25 cellular contexts compared by ENCODE assay signal in the genomic region with DNA sequence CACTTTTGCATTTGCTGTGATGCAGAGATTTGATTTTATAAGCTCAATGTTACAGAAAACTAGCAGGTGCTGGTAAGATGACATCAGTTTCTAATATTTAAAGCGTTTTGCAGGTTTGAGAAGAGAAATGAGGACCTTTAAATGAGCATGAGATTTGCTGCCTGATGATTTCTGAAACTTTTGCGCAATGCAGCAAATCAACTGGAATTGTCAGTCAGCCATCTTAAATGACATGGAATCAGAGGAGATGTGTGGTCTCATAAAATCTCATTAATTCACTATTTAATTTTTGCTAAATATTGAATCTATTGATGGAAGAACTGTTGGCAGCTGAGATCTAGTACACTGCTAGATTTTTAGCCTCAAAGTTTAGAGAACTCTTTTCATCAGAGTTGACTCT. TPM values are rescaled to one million over a fixed set of nuclear protein-coding genes. Genes with fewer than 3 reads are reported as not detected.
DNase-seq lines count a peak whose midpoint lies in the region; ATAC-seq, FAIRE-seq and TF ChIP-seq lines count a peak whose summit lies in the region.
"Had no signal": no experiment of that assay in that cellular context is flagged by ENCODE, and none has a peak within 500 bp of the region (broad histone marks: within the 10 kb centered on the region; RNA-seq: fewer than 3 reads in every experiment).

No MANE protein-coding gene starts in this region.

- no peaks in the 10 kb centered on the region for H3K9me3 Mint-ChIP-seq in activated CD4-positive, alpha-beta T cell treated with anti-CD3 and anti-CD28 coated beads, Interleukin-2, amount 10 ng/mL, durations not matched to agents 24 days and 14 days
- no peaks in the 10 kb centered on the region for H3K9me3 Mint-ChIP-seq in CD4-positive, alpha-beta memory T cell
- no peaks in the 10 kb centered on the region for H3K9me3 Mint-ChIP-seq in activated T-helper 1 cell treated with anti-CD3 and anti-CD28 coated beads, Interleukin-12 subunit alpha, Interleukin-12 subunit beta, Interleukin-2, Interleukin-4 antibody, amounts not matched to agents 30 ng/mL and 10 ng/mL and 1 ng/mL, durations not matched to agents 14 hours and 24 hours and 36 hours
- H3K9me3 Mint-ChIP-seq in neural crest cell, result no peaks in the 10 kb centered on the region

- H3K27me3 Mint-ChIP-seq in activated CD4-positive, alpha-beta T cell treated with anti-CD3 and anti-CD28 coated beads, Interleukin-2, amount 10 ng/mL, durations not matched to agents 24 days and 14 days, result peaks cover 2% of the 10 kb centered on the region
- H3K27me3 Mint-ChIP-seq in CD4-positive, alpha-beta memory T cell, result no peaks in the 10 kb centered on the region
- H3K27me3 Mint-ChIP-seq in activated T-helper 1 cell treated with anti-CD3 and anti-CD28 coated beads, Interleukin-12 subunit alpha, Interleukin-12 subunit beta, Interleukin-2, Interleukin-4 antibody, amounts not matched to agents 30 ng/mL and 10 ng/mL and 1 ng/mL, durations not matched to agents 14 hours and 24 hours and 36 hours (ENCODE audit: insufficient read depth), result no peaks in the 10 kb centered on the region
- peaks cover 3% of the 10 kb centered on the region for H3K27me3 Mint-ChIP-seq in neural crest cell (ENCODE audit: low read depth)

- CTCF ChIA-PET in CD4-positive, alpha-beta memory T cell (lab: Charles Lee; ENCODE audit: partially characterized antibody), result interaction anchor here (0.8 to 1.4 kb wide), 5 partner anchors 62 to 314 kb away, joined by 3 to 4 read pairs (median 3); no protein-coding TSS in a partner anchor

- H3K4me3 Mint-ChIP-seq in activated CD4-positive, alpha-beta T cell treated with anti-CD3 and anti-CD28 coated beads, Interleukin-2, amount 10 ng/mL, durations not matched to agents 24 days and 14 days, result no peak overlapping the region
- H3K4me3 Mint-ChIP-seq in CD4-positive, alpha-beta memory T cell, result peak overlapping the region in 2 of 8 donors; percentile 4 to 59
- peak overlapping the region; percentile 38 for H3K4me3 Mint-ChIP-seq in activated T-helper 1 cell treated with anti-CD3 and anti-CD28 coated beads, Interleukin-12 subunit alpha, Interleukin-12 subunit beta, Interleukin-2, Interleukin-4 antibody, amounts not matched to agents 30 ng/mL and 10 ng/mL and 1 ng/mL, durations not matched to agents 14 hours and 24 hours and 36 hours
- peak overlapping the region; percentile 73 for H3K4me3 Mint-ChIP-seq in neural crest cell

- ATAC-seq in HG03442 (IDR thresholded peaks at IDR 0.05; ENCODE audit: unreplicated experiment), result no peak
- no peak for ATAC-seq in pancreas

- no peaks in the 10 kb centered on the region for H3K9me3 ChIP-seq in CD4-positive, alpha-beta memory T cell (ENCODE audit: control insufficient read depth in 1 of 2, low read length in 2 of 2)
- no peaks in the 10 kb centered on the region for H3K9me3 ChIP-seq in pancreas
- H3K9me3 ChIP-seq: HAP-1, MG63, Peyer's patch, SJCRH30 had no signal

- H3K27ac ChIP-seq in CD4-positive, alpha-beta memory T cell (ENCODE audit: low read depth, low read length), result no peak overlapping the region
- H3K27ac ChIP-seq in pancreas, result no peak overlapping the region
- H3K27ac ChIP-seq: HL-60, Peyer's patch, SJCRH30 had no signal

- WGBS in pancreas, 2 donors, result 62 to 72% methylated on average over 2 of the region's 2 CpGs

- intact Hi-C loops in activated CD4-positive, alpha-beta T cell treated with anti-CD3 and anti-CD28 coated beads, Interleukin-2, amount 10 ng/mL, durations not matched to agents 24 days and 14 days (cut with micrococcal nuclease), result no loop called here
- intact Hi-C loops in CD4-positive, alpha-beta memory T cell (cut with micrococcal nuclease), result no loop called here
- intact Hi-C loops in activated T-helper 1 cell treated with anti-CD3 and anti-CD28 coated beads, Interleukin-12 subunit alpha, Interleukin-12 subunit beta, Interleukin-2, Interleukin-4 antibody, amounts not matched to agents 30 ng/mL and 10 ng/mL and 1 ng/mL, durations not matched to agents 14 hours and 24 hours and 36 hours (cut with micrococcal nuclease), result loop anchor here (1.0 kb wide), 1 partner anchor 112 kb away; no protein-coding TSS in a partner anchor
- intact Hi-C loops in pancreas (cut with DNase I), result no loop called here

- DNase-seq in activated CD4-positive, alpha-beta T cell treated with anti-CD3 and anti-CD28 coated beads, Interleukin-2, amount 10 ng/mL, durations not matched to agents 24 days and 14 days, result no peak
- no peak for DNase-seq in activated CD4-positive, alpha-beta T cell treated with anti-CD3 and anti-CD28 coated beads for 48 hours
- DNase-seq in CD4-positive, alpha-beta memory T cell, result no peak
- no peak for DNase-seq in activated T-helper 1 cell treated with anti-CD3 and anti-CD28 coated beads, Interleukin-12 subunit alpha, Interleukin-12 subunit beta, Interleukin-2, Interleukin-4 antibody, amounts not matched to agents 30 ng/mL and 10 ng/mL and 1 ng/mL, durations not matched to agents 14 hours and 24 hours and 36 hours (ENCODE audit: low spot score)
- DNase-seq in neural crest cell (ENCODE audit: low read depth, low spot score), result no peak
- no peak for DNase-seq in NOMO-1 treated with DMSO at 0.1 percent for 48 hours (lab: John Stamatoyannopoulos, UW; ENCODE audit: unreplicated experiment)
- DNase-seq in pancreas, result no peak
- DNase-seq: cerebellar nuclear complex, erythroblast, MG63, NCI-H748 treated with DMSO at 0.1 percent for 48 hours, Peyer's patch, SJCRH30, substantia nigra had no signal

- peaks cover 55% of the 10 kb centered on the region for H3K4me1 ChIP-seq in CD4-positive, alpha-beta memory T cell (ENCODE audit: insufficient read depth, low read length)
- H3K4me1 ChIP-seq in pancreas, result peaks cover 0 to 21% (median 9%) of the 10 kb centered on the region in 3 donors
- H3K4me1 ChIP-seq: SJCRH30 had no signal

- H3K27ac Mint-ChIP-seq in activated CD4-positive, alpha-beta T cell treated with anti-CD3 and anti-CD28 coated beads, Interleukin-2, amount 10 ng/mL, durations not matched to agents 24 days and 14 days, result peak overlapping the region; percentile 54
- H3K27ac Mint-ChIP-seq in CD4-positive, alpha-beta memory T cell, result peak overlapping the region in 5 of 7 donors; percentile 1 to 94 (median 39)
- H3K27ac Mint-ChIP-seq in activated T-helper 1 cell treated with anti-CD3 and anti-CD28 coated beads, Interleukin-12 subunit alpha, Interleukin-12 subunit beta, Interleukin-2, Interleukin-4 antibody, amounts not matched to agents 30 ng/mL and 10 ng/mL and 1 ng/mL, durations not matched to agents 14 hours and 24 hours and 36 hours, result no peak overlapping the region
- H3K27ac Mint-ChIP-seq in neural crest cell (ENCODE audit: unreplicated experiment), result no peak overlapping the region

- H3K36me3 Mint-ChIP-seq in activated CD4-positive, alpha-beta T cell treated with anti-CD3 and anti-CD28 coated beads, Interleukin-2, amount 10 ng/mL, durations not matched to agents 24 days and 14 days (ENCODE audit: low read depth), result peaks cover 38% of the 10 kb centered on the region
- peaks cover 8 to 28% of the 10 kb centered on the region in 2 donors for H3K36me3 Mint-ChIP-seq in CD4-positive, alpha-beta memory T cell
- H3K36me3 Mint-ChIP-seq in activated T-helper 1 cell treated with anti-CD3 and anti-CD28 coated beads, Interleukin-12 subunit alpha, Interleukin-12 subunit beta, Interleukin-2, Interleukin-4 antibody, amounts not matched to agents 30 ng/mL and 10 ng/mL and 1 ng/mL, durations not matched to agents 14 hours and 24 hours and 36 hours (ENCODE audit: low read depth), result peaks cover 25% of the 10 kb centered on the region
- H3K36me3 Mint-ChIP-seq in neural crest cell (ENCODE audit: low read depth), result no peaks in the 10 kb centered on the region

- H3K4me1 Mint-ChIP-seq in activated CD4-positive, alpha-beta T cell treated with anti-CD3 and anti-CD28 coated beads, Interleukin-2, amount 10 ng/mL, durations not matched to agents 24 days and 14 days, result peaks cover 62% of the 10 kb centered on the region
- H3K4me1 Mint-ChIP-seq in CD4-positive, alpha-beta memory T cell, result peaks cover 46 to 74% (median 64%) of the 10 kb centered on the region in 4 donors
- peaks cover 59% of the 10 kb centered on the region for H3K4me1 Mint-ChIP-seq in activated T-helper 1 cell treated with anti-CD3 and anti-CD28 coated beads, Interleukin-12 subunit alpha, Interleukin-12 subunit beta, Interleukin-2, Interleukin-4 antibody, amounts not matched to agents 30 ng/mL and 10 ng/mL and 1 ng/mL, durations not matched to agents 14 hours and 24 hours and 36 hours (ENCODE audit: low read depth)
- peaks cover 45% of the 10 kb centered on the region for H3K4me1 Mint-ChIP-seq in neural crest cell

- peaks cover 8% of the 10 kb centered on the region for H3K36me3 ChIP-seq in CD4-positive, alpha-beta memory T cell (ENCODE audit: insufficient read depth, low read length)
- peaks cover 0 to 7% (median 0%) of the 10 kb centered on the region in 3 donors for H3K36me3 ChIP-seq in pancreas
- H3K36me3 ChIP-seq: SJCRH30 had no signal

- H3K27me3 ChIP-seq in CD4-positive, alpha-beta memory T cell (ENCODE audit: insufficient read depth, low read length), result no peaks in the 10 kb centered on the region
- H3K27me3 ChIP-seq in pancreas, result no peaks in the 10 kb centered on the region
- H3K27me3 ChIP-seq: MG63, Peyer's patch, SJCRH30 had no signal

- TF ChIP-seq CTCF in neural crest cell (conservative IDR thresholded peaks at IDR 0.05), result no peak
- no peak for TF ChIP-seq CTCF in pancreas (IDR thresholded peaks at IDR 0.05)

- no peak overlapping the region for H3K4me3 ChIP-seq in CD4-positive, alpha-beta memory T cell (ENCODE audit: low read length in 2 of 2)
- no peak overlapping the region for H3K4me3 ChIP-seq in pancreas
- H3K4me3 ChIP-seq: HAP-1, MG63, Peyer's patch, SJCRH30 had no signal

- POLR2A ChIA-PET in CD4-positive, alpha-beta memory T cell (lab: Charles Lee; ENCODE audit: partially characterized antibody), result interaction anchor here (1.1 to 1.6 kb wide), 2 partner anchors 25 to 71 kb away, joined by 3 to 5 read pairs; no protein-coding TSS in a partner anchor

- FAIRE-seq in pancreas (lab: Jason Lieb, UNC), result no peak
- FAIRE-seq: astrocyte, D721Med, frontal cortex, GM18507, keratinocyte had no signal

RNA-seq across cellular contexts. Expression of gene RBM17, which starts 3.9 kb away (rescaled TPM):
- 258 and 262 TPM in 2 replicates for total RNA-seq in activated CD4-positive, alpha-beta T cell treated with anti-CD3 and anti-CD28 coated beads, Interleukin-2, amount 10 ng/mL, durations not matched to agents 24 days and 14 days
- total RNA-seq in CD4-positive, alpha-beta memory T cell, result 100 to 1,000 TPM; 117 to 125 TPM
- polyA plus RNA-seq in CD4-positive, alpha-beta memory T cell, result 100 to 1,000 TPM in 1 of 2 donors, 10 to 100 TPM in 1; 46.3 to 104 TPM
- 265 and 283 TPM in 2 replicates for total RNA-seq in activated T-helper 1 cell treated with anti-CD3 and anti-CD28 coated beads, Interleukin-12 subunit alpha, Interleukin-12 subunit beta, Interleukin-2, Interleukin-4 antibody, amounts not matched to agents 30 ng/mL and 10 ng/mL and 1 ng/mL, durations not matched to agents 14 hours and 24 hours and 36 hours
- 142 and 156 TPM in 2 replicates for total RNA-seq in neural crest cell
- total RNA-seq in pancreas, result 10 to 100 TPM; 31.0 to 52.7 (median 38.9) TPM
- polyA plus RNA-seq in pancreas, result 100 to 1,000 TPM in 1 of 2 donors, 10 to 100 TPM in 1; 83.7 to 101 TPM

RNA-seq across cellular contexts. Expression of gene IL2RA, which starts 30.6 kb away (rescaled TPM):
- 965 and 989 TPM in 2 replicates for total RNA-seq in activated CD4-positive, alpha-beta T cell treated with anti-CD3 and anti-CD28 coated beads, Interleukin-2, amount 10 ng/mL, durations not matched to agents 24 days and 14 days
- 10 to 100 TPM; 15.1 to 17.1 TPM for total RNA-seq in CD4-positive, alpha-beta memory T cell
- polyA plus RNA-seq in CD4-positive, alpha-beta memory T cell, result 10 to 100 TPM; 23.7 to 29.9 TPM
- 1,237 and 1,254 TPM in 2 replicates for total RNA-seq in activated T-helper 1 cell treated with anti-CD3 and anti-CD28 coated beads, Interleukin-12 subunit alpha, Interleukin-12 subunit beta, Interleukin-2, Interleukin-4 antibody, amounts not matched to agents 30 ng/mL and 10 ng/mL and 1 ng/mL, durations not matched to agents 14 hours and 24 hours and 36 hours
- total RNA-seq in neural crest cell (not detected in 2 replicates), pancreas (1 to 10 TPM in 1 of 6 donors, under 1 TPM in 4, not detected in 1; 0.12 to 1.1 (median 0.31) TPM)
- under 1 TPM in 1 of 2 donors, not detected in 1; 0.11 TPM for polyA plus RNA-seq in pancreas
- total RNA-seq: A673, astrocyte, frontal cortex, lung microvascular endothelial cell, SJCRH30 had no signal
- polyA plus RNA-seq: BJ, keratinocyte had no signal

Comparison
In these comparisons a context has a peak if more than half of its experiments do, and no peak if none do; other contexts are left out.
1. H3K27ac Mint-ChIP-seq: peak in activated CD4-positive, alpha-beta T cell treated with anti-CD3 and anti-CD28 coated beads, Interleukin-2, amount 10 ng/mL, durations not matched to agents 24 days and 14 days (single experiment) and CD4-positive, alpha-beta memory T cell (5 of 7); none in activated T-helper 1 cell treated with anti-CD3 and anti-CD28 coated beads, Interleukin-12 subunit alpha, Interleukin-12 subunit beta, Interleukin-2, Interleukin-4 antibody, amounts not matched to agents 30 ng/mL and 10 ng/mL and 1 ng/mL, durations not matched to agents 14 hours and 24 hours and 36 hours (single experiment) and neural crest cell (single experiment).
2. RNA of gene IL2RA, which starts 30.6 kb away (total RNA-seq): 1,237 to 1,254 TPM in activated T-helper 1 cell treated with anti-CD3 and anti-CD28 coated beads, Interleukin-12 subunit alpha, Interleukin-12 subunit beta, Interleukin-2, Interleukin-4 antibody, amounts not matched to agents 30 ng/mL and 10 ng/mL and 1 ng/mL, durations not matched to agents 14 hours and 24 hours and 36 hours and 965 to 989 TPM in activated CD4-positive, alpha-beta T cell treated with anti-CD3 and anti-CD28 coated beads, Interleukin-2, amount 10 ng/mL, durations not matched to agents 24 days and 14 days; 15.1 to 17.1 TPM in CD4-positive, alpha-beta memory T cell, 0.12 to 1.1 TPM in pancreas and not detected in neural crest cell; every median in the first group is over 10 times any median in the second.